8 cellular contexts compared by ENCODE assay signal in the genomic region with DNA sequence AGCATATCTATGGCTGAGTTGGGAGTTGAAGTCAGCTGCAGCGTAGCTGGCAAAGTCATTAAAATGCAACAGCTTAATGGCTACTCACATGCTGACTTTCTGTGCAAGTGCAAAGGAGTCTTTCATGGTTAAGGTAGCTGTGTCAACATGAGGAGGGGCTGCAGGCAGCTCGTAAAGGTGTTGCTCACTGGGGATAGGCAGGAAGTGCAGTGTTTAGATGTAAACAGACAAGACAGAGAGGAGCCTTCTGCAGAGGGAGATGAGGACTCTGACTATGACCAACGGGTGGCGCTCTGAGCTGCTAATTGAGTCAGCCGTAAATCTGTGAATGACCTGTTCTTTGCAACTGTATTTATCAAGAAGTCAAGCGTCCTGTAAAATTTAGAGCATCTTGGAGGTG. TPM values are rescaled to one million over a fixed set of nuclear protein-coding genes. Genes with fewer than 3 reads are reported as not detected.
DNase-seq lines count a peak whose midpoint lies in the region; ATAC-seq and TF ChIP-seq lines count a peak whose summit lies in the region.

No MANE protein-coding gene starts in this region.

- H3K27me3 ChIP-seq in left lung = no peaks in the 10 kb centered on the region

- H3K4me3 ChIP-seq in retinal pigment epithelial cell (ENCODE audit: low read length) = no peak overlapping the region
- no peak overlapping the region for H3K4me3 ChIP-seq in left lung

- H3K4me3 Mint-ChIP-seq in T-helper 17 cell = no peak overlapping the region

- peaks cover 2% of the 10 kb centered on the region for H3K36me3 Mint-ChIP-seq in T-helper 17 cell (ENCODE audit: low read depth)

- H3K27ac Mint-ChIP-seq in T-helper 17 cell = no peak overlapping the region

- H3K36me3 ChIP-seq in left lung = no peaks in the 10 kb centered on the region

- peak; percentile 45 for TF ChIP-seq CTCF in retinal pigment epithelial cell (conservative IDR thresholded peaks at IDR 0.05; ENCODE audit: low read depth, low read length)
- no peak for TF ChIP-seq CTCF in left lung (IDR thresholded peaks at IDR 0.05)

- H3K4me1 ChIP-seq in left lung = peaks cover 24% of the 10 kb centered on the region in 2 donors

- DNase-seq in NCI-H2107 treated with DMSO at 0.1 percent for 48 hours (lab: John Stamatoyannopoulos, UW; ENCODE audit: unreplicated experiment) (peak; percentile 13), NCI-H2107 (lab: John Stamatoyannopoulos, UW) (no peak), NCI-H1417 treated with DMSO at 0.1 percent for 48 hours (lab: John Stamatoyannopoulos, UW) (peak; percentile 9), ecto neural progenitor cell (ENCODE audit: low spot score) (peak; percentile 64), retinal pigment epithelial cell (ENCODE audit: low read depth) (no peak), T-helper 17 cell (no peak), left lung (no peak)

- ATAC-seq in T-helper 17 cell = no peak
- ATAC-seq in left lung = no peak
- ATAC-seq in HG02840 (IDR thresholded peaks at IDR 0.05; ENCODE audit: low FRiP score, unreplicated experiment) = no peak

- no peaks in the 10 kb centered on the region for H3K4me1 Mint-ChIP-seq in T-helper 17 cell

- H3K9me3 ChIP-seq in T-helper 17 cell (ENCODE audit: control insufficient read depth, low read length, poor library complexity, severe bottlenecking) (no peaks in the 10 kb centered on the region), left lung (no peaks in the 10 kb centered on the region)

- intact Hi-C loops in left lung (cut with DNase I) = no loop called here

- H3K27ac ChIP-seq in left lung = no peak overlapping the region

- peaks cover 38% of the 10 kb centered on the region for H3K27me3 Mint-ChIP-seq in T-helper 17 cell

RNA-seq across cellular contexts. Expression of gene CAVIN2, which starts 22.3 kb away (rescaled TPM):
- 100 to 1,000 TPM in 1 of 2 donors, 1 to 10 TPM in 1; 6.1 to 204 TPM for total RNA-seq in T-helper 17 cell
- 10 to 100 TPM; 73.6 to 76.9 TPM for total RNA-seq in left lung

Comparison
In these comparisons a context has a peak if more than half of its experiments do, and no peak if none do; other contexts are left out.
1. DNase-seq: peak in NCI-H2107 treated with DMSO at 0.1 percent for 48 hours (single experiment), NCI-H1417 treated with DMSO at 0.1 percent for 48 hours (single experiment) and ecto neural progenitor cell (single experiment); none in NCI-H2107 (single experiment), retinal pigment epithelial cell (single experiment), T-helper 17 cell (0 of 3) and left lung (0 of 2).